ENCODE assay signal across 8 cellular contexts in the genomic region with DNA sequence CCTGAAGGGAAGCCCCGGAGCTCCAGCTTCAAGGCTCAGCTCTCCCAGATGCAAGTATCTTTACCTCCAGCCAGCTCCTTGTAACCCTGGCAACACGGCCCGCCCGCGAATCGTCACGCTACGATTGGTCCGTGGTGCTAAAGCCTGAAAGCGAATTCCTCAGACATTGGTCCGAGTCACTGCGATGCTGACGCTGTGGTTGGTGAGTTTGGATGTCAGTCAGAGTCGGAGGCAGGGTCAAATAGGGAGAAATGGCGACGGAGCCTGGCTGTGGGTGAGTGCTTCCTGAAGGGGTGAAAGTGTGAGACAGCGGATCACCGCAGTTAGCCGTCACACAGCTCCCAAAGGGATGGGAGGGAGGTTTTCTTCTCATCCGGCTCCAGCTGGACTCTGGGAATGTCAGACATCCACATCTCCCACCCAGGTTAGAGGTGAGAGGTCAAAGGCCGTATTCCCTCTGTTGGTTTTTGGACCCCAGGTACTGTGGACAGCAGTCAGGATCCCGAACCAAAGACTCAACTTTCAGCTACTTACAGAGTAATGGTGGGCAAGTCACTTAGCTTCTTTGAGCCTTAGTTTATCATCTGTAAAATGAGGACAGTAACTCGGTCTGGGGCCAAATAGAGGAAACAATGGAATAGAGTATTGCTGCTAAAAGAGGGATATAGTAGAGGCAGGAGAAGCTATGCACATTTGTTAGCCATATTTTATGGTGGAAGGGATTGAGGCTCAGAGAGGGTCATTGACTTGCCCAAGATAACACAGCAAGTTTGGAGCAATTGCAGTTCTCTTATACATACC. TPM values are rescaled to one million over a fixed set of nuclear protein-coding genes. Genes with fewer than 3 reads are reported as not detected.
DNase-seq lines count a peak whose midpoint lies in the region; ATAC-seq and TF ChIP-seq lines count a peak whose summit lies in the region.

ZSWIM1 (plus strand) TSS at position 240 of the 801 bp plus-strand sequence. CDS start 1,366 bp downstream, outside the sequence.

- no peak for TF ChIP-seq EP300 in suprapubic skin (IDR thresholded peaks at IDR 0.05)

- H3K27me3 ChIP-seq in suprapubic skin, result no peaks in the 10 kb centered on the region

- no peak for TF ChIP-seq CTCF in suprapubic skin (IDR thresholded peaks at IDR 0.05)

- ATAC-seq in HG02588 (IDR thresholded peaks at IDR 0.05; ENCODE audit: unreplicated experiment), result peak; percentile 98

- peaks cover 28% of the 10 kb centered on the region for H3K4me1 ChIP-seq in suprapubic skin

- peaks cover 13% of the 10 kb centered on the region for H3K36me3 Mint-ChIP-seq in activated naive CD4-positive, alpha-beta T cell treated with anti-CD3 and anti-CD28 coated beads, Interleukin-2, amount 50 U/mL, for 24 hours

- H3K4me3 Mint-ChIP-seq in activated naive CD4-positive, alpha-beta T cell treated with anti-CD3 and anti-CD28 coated beads, Interleukin-2, amount 50 U/mL, for 24 hours, result peak within 1 kb of the TSS; percentile 91

- peak; percentile 21 to 60 for TF ChIP-seq POLR2A in suprapubic skin (IDR thresholded peaks at IDR 0.05)

- peaks cover 45% of the 10 kb centered on the region for H3K4me1 Mint-ChIP-seq in activated naive CD4-positive, alpha-beta T cell treated with anti-CD3 and anti-CD28 coated beads, Interleukin-2, amount 50 U/mL, for 24 hours

- H3K9me3 ChIP-seq in SK-N-MC (ENCODE audit: low read depth, low read length), result no peaks in the 10 kb centered on the region
- H3K9me3 ChIP-seq in suprapubic skin, result no peaks in the 10 kb centered on the region

- H3K9ac ChIP-seq in SK-N-MC (ENCODE audit: insufficient read length), result peak within 1 kb of the TSS; percentile 98

- peak within 1 kb of the TSS; percentile 95 for H3K4me3 ChIP-seq in GM08714 (ENCODE audit: low read length)
- H3K4me3 ChIP-seq in SK-N-MC, result peak within 1 kb of the TSS; percentile 98
- H3K4me3 ChIP-seq in suprapubic skin, result peak within 1 kb of the TSS; percentile 54

- peak within 1 kb of the TSS; percentile 64; the same call in 1 of the 2 replicates for H3K27ac ChIP-seq in SK-N-MC
- H3K27ac ChIP-seq in suprapubic skin, result peak within 1 kb of the TSS; percentile 76

- no peaks in the 10 kb centered on the region for H3K9me3 Mint-ChIP-seq in activated naive CD4-positive, alpha-beta T cell treated with anti-CD3 and anti-CD28 coated beads, Interleukin-2, amount 50 U/mL, for 24 hours

- H3K27me3 Mint-ChIP-seq in activated naive CD4-positive, alpha-beta T cell treated with anti-CD3 and anti-CD28 coated beads, Interleukin-2, amount 50 U/mL, for 24 hours, result no peaks in the 10 kb centered on the region

- peak within 1 kb of the TSS; percentile 91 for H3K27ac Mint-ChIP-seq in activated naive CD4-positive, alpha-beta T cell treated with anti-CD3 and anti-CD28 coated beads, Interleukin-2, amount 50 U/mL, for 24 hours

- DNase-seq in NCI-H1048 (lab: John Stamatoyannopoulos, UW) (peak; percentile 96), SK-N-MC (ENCODE audit: low read depth, low spot score) (peak; percentile 98), glomerular endothelial cell (ENCODE audit: extremely low read depth, low read depth, low spot score) (peak; percentile 96), nucleus accumbens (lab: John Stamatoyannopoulos, UW) (peak; percentile 64 to 100 (median 97)), suprapubic skin (ENCODE audit: low spot score in 2 of 2) (peak; percentile 100)

- H3K36me3 ChIP-seq in SK-N-MC (ENCODE audit: insufficient read depth, low read length), result peaks cover 20% of the 10 kb centered on the region; the same call in 1 of the 2 replicates
- H3K36me3 ChIP-seq in suprapubic skin, result peaks cover 39% of the 10 kb centered on the region

- 1% methylated on average over 19 of the region's 23 CpGs for WGBS in suprapubic skin

RNA-seq across cellular contexts. Expression of gene ZSWIM1, which starts in this region (rescaled TPM):
- total RNA-seq in glomerular endothelial cell, result 9.4 and 11.4 TPM in 2 replicates
- 10 to 100 TPM in 3 of 4 donors, 1 to 10 TPM in 1; 9.7 to 18.4 (median 15.0) TPM for total RNA-seq in suprapubic skin

Comparison
In these comparisons a context has a peak if more than half of its experiments do, and no peak if none do; other contexts are left out.
1. Peak in every context shown above with its lines: DNase-seq, ATAC-seq, H3K4me3 ChIP-seq and H3K27ac ChIP-seq.